Comparison of ENCODE assay signal across 8 cellular contexts in genomic region chr19:58361900-58362271, GRCh38.
DNase-seq lines count a peak whose midpoint lies in the region; TF ChIP-seq lines count a peak whose summit lies in the region.

No MANE protein-coding gene starts in this region.

- H3K27ac ChIP-seq in parathyroid adenoma = peak overlapping the region; percentile 98

- no peaks in the 10 kb centered on the region for H3K36me3 ChIP-seq in parathyroid adenoma (ENCODE audit: control insufficient read depth, insufficient read depth, low read length)

- H3K9ac ChIP-seq in parathyroid adenoma = peak overlapping the region; percentile 87

- H3K79me2 ChIP-seq in parathyroid adenoma = no peaks in the 10 kb centered on the region

- H3K4me1 ChIP-seq in parathyroid adenoma = no peaks in the 10 kb centered on the region

- H3K4me3 ChIP-seq in GM08714 (ENCODE audit: low read length) (peak overlapping the region; percentile 63), foreskin fibroblast (ENCODE audit: low read depth in 1 of 2, low read length in 2 of 2) (peak overlapping the region; percentile 59 to 67), parathyroid adenoma (ENCODE audit: low read depth, low read length) (peak overlapping the region; percentile 93)

- TF ChIP-seq CTCF in foreskin fibroblast (IDR thresholded peaks at IDR 0.05; ENCODE audit: low read depth, low read length) = no peak
- TF ChIP-seq CTCF in parathyroid adenoma (IDR thresholded peaks at IDR 0.05) = no peak

- no peaks in the 10 kb centered on the region for H3K9me3 ChIP-seq in parathyroid adenoma (ENCODE audit: control insufficient read depth, low read length)

- peak; percentile 46 for DNase-seq in HEK293T (ENCODE audit: extremely low spot score)
- peak; percentile 64 for DNase-seq in NCI-H2196 (lab: John Stamatoyannopoulos, UW; ENCODE audit: unreplicated experiment)
- peak; percentile 72 to 73 for DNase-seq in activated T-cell treated with anti-CD3 and anti-CD28 coated beads, Interleukin-2, amount 50 U/mL, for 48 hours
- peak; percentile 55 to 75 for DNase-seq in foreskin fibroblast
- no peak for DNase-seq in NK-92 (lab: John Stamatoyannopoulos, UW; ENCODE audit: unreplicated experiment)
- no peak for DNase-seq in putamen (ENCODE audit: low spot score)

- H3K27me3 ChIP-seq in parathyroid adenoma (ENCODE audit: control insufficient read depth, insufficient read depth, low read length) = no peaks in the 10 kb centered on the region

- H2AFZ ChIP-seq in parathyroid adenoma = peak overlapping the region; percentile 97

- H3K4me2 ChIP-seq in parathyroid adenoma (ENCODE audit: low read length) = peak overlapping the region; percentile 100

- POLR2A ChIA-PET in HEK293T (lab: Yijun Ruan, JAX) = interaction anchor here (0.7 to 3.4 kb wide), 23 partner anchors 8 to 543 kb away, joined by 3 to 30 read pairs (median 8); partner anchors contain the start of genes CHMP2A, RPS5, TRIM28 and ZBTB45

- CTCF ChIA-PET in HEK293T (lab: Yijun Ruan, JAX) = no interaction called here

TF ChIP-seq in HEK293T, 16 proteins besides CTCF, POLR2A, EP300 and RAD21:
- TF ChIP-seq SUZ12 (IDR thresholded peaks at IDR 0.05) (no peak), CTBP1 (IDR thresholded peaks at IDR 0.05; ENCODE audit: borderline replicate concordance) (no peak), PKNOX1 (IDR thresholded peaks at IDR 0.05) (no peak), L3MBTL2 (conservative IDR thresholded peaks at IDR 0.05) (peak; percentile 84), LEF1 (IDR thresholded peaks at IDR 0.05; ENCODE audit: borderline replicate concordance) (no peak)
TF ChIP-seq in HEK293T: peak in this region for 1.

Comparison
In these comparisons a context has a peak if more than half of its experiments do, and no peak if none do; other contexts are left out.
1. DNase-seq: peak in HEK293T (single experiment), NCI-H2196 (single experiment), activated T-cell treated with anti-CD3 and anti-CD28 coated beads, Interleukin-2, amount 50 U/mL, for 48 hours (2 of 2) and foreskin fibroblast (2 of 2); none in NK-92 (single experiment) and putamen (single experiment).
2. Peak in every context shown above with its lines, with median percentiles within 50 percentile points of each other: H3K4me3 ChIP-seq.